In the genomic region with DNA sequence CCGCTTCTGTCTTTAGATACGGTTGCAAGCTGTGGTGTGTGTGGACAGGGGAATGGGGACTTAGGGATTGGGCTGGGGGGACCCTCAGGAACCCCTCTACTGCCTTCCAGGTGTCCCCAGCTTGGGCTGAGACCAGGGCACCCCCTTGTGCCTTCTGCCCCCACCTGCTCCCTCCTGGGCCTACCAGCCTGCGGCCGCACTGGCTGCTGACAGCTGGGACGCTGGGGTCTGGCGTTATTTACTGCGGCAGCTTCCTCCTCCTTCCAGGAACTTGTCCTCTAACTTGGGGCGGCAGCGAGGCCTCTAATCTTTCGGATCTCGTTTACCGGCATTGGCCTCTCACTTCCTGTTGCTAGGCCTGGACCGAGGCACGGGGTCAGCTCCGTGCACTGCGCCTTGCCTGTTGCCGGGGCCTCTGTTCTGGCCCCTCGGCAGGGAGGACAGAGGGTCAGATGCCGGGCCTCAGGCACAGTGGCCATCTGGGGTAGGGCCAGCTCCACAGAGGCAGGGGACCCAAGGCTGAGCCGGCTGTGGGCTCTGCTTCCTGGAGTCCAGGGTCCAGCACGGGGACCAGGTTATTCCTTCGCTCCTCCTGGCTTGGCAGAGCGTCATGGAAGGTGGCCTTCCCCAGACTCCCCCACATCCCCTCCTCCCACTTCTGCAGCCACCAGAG, we compare ENCODE assay signal across 1 cellular context.
A peak's percentile ranks its signal among the peaks of the same experiment; 100 is the strongest.
TF ChIP-seq lines count a peak whose summit lies in the region.

No MANE protein-coding gene starts in this region.

TF ChIP-seq in K562, 482 proteins besides CTCF, POLR2A, EP300 and RAD21 (continued from another document and continues in another):
- TF ChIP-seq ZNF639 (CRISPR knock-in tag; conservative IDR thresholded peaks at IDR 0.05 in 1 of 2, IDR thresholded peaks at IDR 0.05 in 1 of 2) (peak in 1 of 2 experiments; percentile 86; a peak in 2 of 4 replicates), PURB (CRISPR knock-in tag; IDR thresholded peaks at IDR 0.05; ENCODE audit: low read depth) (no peak), POLR2AphosphoS2 (IDR thresholded peaks at IDR 0.05; ENCODE audit: low read length) (peak; percentile 59; the same call in 1 of the 2 replicates), CBFB (CRISPR knock-in tag; IDR thresholded peaks at IDR 0.05) (peak; percentile 31; the same call in 1 of the 2 replicates), SRSF7 (optimal IDR thresholded peaks at IDR 0.05; ENCODE audit: low read depth, low read length) (no peak), ZC3H11A (IDR thresholded peaks at IDR 0.05; ENCODE audit: low read depth, low read length) (no peak), TEAD1 (CRISPR knock-in tag; IDR thresholded peaks at IDR 0.05) (0 out of 4 replicates have a peak, but pooled peaks of 1 of the 2 experiments have one; percentile 61), E2F1 (CRISPR knock-in tag; IDR thresholded peaks at IDR 0.05) (no peak), MEIS2 (IDR thresholded peaks at IDR 0.05; ENCODE audit: partially characterized antibody) (peak; percentile 98), POLR2AphosphoS5 (IDR thresholded peaks at IDR 0.05; ENCODE audit: control insufficient read depth, insufficient read depth, low read depth, low read length) (peak; percentile 34; the same call in 1 of the 2 replicates), HLTF (IDR thresholded peaks at IDR 0.05) (no peak), BMI1 (IDR thresholded peaks at IDR 0.05; ENCODE audit: low read length) (no peak), SMARCE1 (IDR thresholded peaks at IDR 0.05) (peak; percentile 67), MTA2 (IDR thresholded peaks at IDR 0.05; ENCODE audit: low read depth) (no peak), RFX1 (IDR thresholded peaks at IDR 0.05) (no peak), NFYB (IDR thresholded peaks at IDR 0.05; ENCODE audit: extremely low read depth, insufficient read length) (no peak), TFAM (CRISPR knock-in tag; conservative IDR thresholded peaks at IDR 0.05) (no peak), WHSC1 (IDR thresholded peaks at IDR 0.05; ENCODE audit: low read length) (no peak), SAFB (IDR thresholded peaks at IDR 0.05; ENCODE audit: borderline replicate concordance, low read depth, low read length) (no peak), ZNF79 (CRISPR knock-in tag; IDR thresholded peaks at IDR 0.05; ENCODE audit: low read depth) (no peak; the same call in none of the 2 replicates), XRCC5 (IDR thresholded peaks at IDR 0.05; ENCODE audit: low read depth, low read length) (no peak; the same call in 1 of the 2 replicates), HMGN3 (IDR thresholded peaks at IDR 0.05; ENCODE audit: borderline replicate concordance, extremely low read depth, insufficient read length, low read depth, low read length) (peak; percentile 81), HNRNPLL (IDR thresholded peaks at IDR 0.05; ENCODE audit: low read depth, low read length, poor library complexity, severe bottlenecking) (no peak), ZNF436 (CRISPR knock-in tag; IDR thresholded peaks at IDR 0.05) (no peak), NCOA4 (IDR thresholded peaks at IDR 0.05; ENCODE audit: partially characterized antibody) (no peak)
- TF ChIP-seq, protein P1, sequence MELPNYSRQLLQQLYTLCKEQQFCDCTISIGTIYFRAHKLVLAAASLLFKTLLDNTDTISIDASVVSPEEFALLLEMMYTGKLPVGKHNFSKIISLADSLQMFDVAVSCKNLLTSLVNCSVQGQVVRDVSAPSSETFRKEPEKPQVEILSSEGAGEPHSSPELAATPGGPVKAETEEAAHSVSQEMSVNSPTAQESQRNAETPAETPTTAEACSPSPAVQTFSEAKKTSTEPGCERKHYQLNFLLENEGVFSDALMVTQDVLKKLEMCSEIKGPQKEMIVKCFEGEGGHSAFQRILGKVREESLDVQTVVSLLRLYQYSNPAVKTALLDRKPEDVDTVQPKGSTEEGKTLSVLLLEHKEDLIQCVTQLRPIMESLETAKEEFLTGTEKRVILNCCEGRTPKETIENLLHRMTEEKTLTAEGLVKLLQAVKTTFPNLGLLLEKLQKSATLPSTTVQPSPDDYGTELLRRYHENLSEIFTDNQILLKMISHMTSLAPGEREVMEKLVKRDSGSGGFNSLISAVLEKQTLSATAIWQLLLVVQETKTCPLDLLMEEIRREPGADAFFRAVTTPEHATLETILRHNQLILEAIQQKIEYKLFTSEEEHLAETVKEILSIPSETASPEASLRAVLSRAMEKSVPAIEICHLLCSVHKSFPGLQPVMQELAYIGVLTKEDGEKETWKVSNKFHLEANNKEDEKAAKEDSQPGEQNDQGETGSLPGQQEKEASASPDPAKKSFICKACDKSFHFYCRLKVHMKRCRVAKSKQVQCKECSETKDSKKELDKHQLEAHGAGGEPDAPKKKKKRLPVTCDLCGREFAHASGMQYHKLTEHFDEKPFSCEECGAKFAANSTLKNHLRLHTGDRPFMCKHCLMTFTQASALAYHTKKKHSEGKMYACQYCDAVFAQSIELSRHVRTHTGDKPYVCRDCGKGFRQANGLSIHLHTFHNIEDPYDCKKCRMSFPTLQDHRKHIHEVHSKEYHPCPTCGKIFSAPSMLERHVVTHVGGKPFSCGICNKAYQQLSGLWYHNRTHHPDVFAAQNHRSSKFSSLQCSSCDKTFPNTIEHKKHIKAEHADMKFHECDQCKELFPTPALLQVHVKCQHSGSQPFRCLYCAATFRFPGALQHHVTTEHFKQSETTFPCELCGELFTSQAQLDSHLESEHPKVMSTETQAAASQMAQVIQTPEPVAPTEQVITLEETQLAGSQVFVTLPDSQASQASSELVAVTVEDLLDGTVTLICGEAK (IDR thresholded peaks at IDR 0.05): peak; percentile 58
- TF ChIP-seq, protein P1 (CRISPR knock-in tag; IDR thresholded peaks at IDR 0.05): no peak
- TF ChIP-seq, protein P2, sequence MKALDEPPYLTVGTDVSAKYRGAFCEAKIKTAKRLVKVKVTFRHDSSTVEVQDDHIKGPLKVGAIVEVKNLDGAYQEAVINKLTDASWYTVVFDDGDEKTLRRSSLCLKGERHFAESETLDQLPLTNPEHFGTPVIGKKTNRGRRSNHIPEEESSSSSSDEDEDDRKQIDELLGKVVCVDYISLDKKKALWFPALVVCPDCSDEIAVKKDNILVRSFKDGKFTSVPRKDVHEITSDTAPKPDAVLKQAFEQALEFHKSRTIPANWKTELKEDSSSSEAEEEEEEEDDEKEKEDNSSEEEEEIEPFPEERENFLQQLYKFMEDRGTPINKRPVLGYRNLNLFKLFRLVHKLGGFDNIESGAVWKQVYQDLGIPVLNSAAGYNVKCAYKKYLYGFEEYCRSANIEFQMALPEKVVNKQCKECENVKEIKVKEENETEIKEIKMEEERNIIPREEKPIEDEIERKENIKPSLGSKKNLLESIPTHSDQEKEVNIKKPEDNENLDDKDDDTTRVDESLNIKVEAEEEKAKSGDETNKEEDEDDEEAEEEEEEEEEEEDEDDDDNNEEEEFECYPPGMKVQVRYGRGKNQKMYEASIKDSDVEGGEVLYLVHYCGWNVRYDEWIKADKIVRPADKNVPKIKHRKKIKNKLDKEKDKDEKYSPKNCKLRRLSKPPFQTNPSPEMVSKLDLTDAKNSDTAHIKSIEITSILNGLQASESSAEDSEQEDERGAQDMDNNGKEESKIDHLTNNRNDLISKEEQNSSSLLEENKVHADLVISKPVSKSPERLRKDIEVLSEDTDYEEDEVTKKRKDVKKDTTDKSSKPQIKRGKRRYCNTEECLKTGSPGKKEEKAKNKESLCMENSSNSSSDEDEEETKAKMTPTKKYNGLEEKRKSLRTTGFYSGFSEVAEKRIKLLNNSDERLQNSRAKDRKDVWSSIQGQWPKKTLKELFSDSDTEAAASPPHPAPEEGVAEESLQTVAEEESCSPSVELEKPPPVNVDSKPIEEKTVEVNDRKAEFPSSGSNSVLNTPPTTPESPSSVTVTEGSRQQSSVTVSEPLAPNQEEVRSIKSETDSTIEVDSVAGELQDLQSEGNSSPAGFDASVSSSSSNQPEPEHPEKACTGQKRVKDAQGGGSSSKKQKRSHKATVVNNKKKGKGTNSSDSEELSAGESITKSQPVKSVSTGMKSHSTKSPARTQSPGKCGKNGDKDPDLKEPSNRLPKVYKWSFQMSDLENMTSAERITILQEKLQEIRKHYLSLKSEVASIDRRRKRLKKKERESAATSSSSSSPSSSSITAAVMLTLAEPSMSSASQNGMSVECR (CRISPR knock-in tag; IDR thresholded peaks at IDR 0.05): 0 out of 2 replicates have a peak, but pooled peaks have one; percentile 34
- TF ChIP-seq, protein P3, sequence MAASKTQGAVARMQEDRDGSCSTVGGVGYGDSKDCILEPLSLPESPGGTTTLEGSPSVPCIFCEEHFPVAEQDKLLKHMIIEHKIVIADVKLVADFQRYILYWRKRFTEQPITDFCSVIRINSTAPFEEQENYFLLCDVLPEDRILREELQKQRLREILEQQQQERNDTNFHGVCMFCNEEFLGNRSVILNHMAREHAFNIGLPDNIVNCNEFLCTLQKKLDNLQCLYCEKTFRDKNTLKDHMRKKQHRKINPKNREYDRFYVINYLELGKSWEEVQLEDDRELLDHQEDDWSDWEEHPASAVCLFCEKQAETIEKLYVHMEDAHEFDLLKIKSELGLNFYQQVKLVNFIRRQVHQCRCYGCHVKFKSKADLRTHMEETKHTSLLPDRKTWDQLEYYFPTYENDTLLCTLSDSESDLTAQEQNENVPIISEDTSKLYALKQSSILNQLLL (CRISPR knock-in tag; IDR thresholded peaks at IDR 0.05; ENCODE audit: borderline replicate concordance): no peak
- TF ChIP-seq, protein P4, sequence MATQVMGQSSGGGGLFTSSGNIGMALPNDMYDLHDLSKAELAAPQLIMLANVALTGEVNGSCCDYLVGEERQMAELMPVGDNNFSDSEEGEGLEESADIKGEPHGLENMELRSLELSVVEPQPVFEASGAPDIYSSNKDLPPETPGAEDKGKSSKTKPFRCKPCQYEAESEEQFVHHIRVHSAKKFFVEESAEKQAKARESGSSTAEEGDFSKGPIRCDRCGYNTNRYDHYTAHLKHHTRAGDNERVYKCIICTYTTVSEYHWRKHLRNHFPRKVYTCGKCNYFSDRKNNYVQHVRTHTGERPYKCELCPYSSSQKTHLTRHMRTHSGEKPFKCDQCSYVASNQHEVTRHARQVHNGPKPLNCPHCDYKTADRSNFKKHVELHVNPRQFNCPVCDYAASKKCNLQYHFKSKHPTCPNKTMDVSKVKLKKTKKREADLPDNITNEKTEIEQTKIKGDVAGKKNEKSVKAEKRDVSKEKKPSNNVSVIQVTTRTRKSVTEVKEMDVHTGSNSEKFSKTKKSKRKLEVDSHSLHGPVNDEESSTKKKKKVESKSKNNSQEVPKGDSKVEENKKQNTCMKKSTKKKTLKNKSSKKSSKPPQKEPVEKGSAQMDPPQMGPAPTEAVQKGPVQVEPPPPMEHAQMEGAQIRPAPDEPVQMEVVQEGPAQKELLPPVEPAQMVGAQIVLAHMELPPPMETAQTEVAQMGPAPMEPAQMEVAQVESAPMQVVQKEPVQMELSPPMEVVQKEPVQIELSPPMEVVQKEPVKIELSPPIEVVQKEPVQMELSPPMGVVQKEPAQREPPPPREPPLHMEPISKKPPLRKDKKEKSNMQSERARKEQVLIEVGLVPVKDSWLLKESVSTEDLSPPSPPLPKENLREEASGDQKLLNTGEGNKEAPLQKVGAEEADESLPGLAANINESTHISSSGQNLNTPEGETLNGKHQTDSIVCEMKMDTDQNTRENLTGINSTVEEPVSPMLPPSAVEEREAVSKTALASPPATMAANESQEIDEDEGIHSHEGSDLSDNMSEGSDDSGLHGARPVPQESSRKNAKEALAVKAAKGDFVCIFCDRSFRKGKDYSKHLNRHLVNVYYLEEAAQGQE (CRISPR knock-in tag; IDR thresholded peaks at IDR 0.05; ENCODE audit: low read depth): peak; percentile 78
- TF ChIP-seq, protein P5, sequence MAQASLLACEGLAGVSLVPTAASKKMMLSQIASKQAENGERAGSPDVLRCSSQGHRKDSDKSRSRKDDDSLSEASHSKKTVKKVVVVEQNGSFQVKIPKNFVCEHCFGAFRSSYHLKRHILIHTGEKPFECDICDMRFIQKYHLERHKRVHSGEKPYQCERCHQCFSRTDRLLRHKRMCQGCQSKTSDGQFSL (CRISPR knock-in tag; IDR thresholded peaks at IDR 0.05): no peak
- TF ChIP-seq, protein P5 (tag; IDR thresholded peaks at IDR 0.05): peak in 1 of 2 experiments; percentile 38; a peak in 1 of 4 replicates
